ENCODE assay signal across 39 cellular contexts in the genomic region with DNA sequence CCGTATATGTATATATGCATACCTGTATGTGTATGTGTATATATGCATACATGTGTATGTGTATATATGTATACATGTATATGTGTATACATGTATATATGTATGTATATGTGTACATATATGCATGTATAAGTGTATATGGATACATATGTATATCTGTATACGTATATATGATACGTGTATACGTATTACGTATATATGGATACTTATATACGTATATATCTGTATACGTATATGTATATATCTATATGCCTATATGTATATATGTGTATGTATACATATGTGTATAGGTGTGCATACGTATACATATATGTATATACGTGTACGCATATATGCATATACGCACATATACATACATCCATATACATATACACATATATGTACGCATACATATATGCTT.
"Had no signal": no experiment of that assay in that cellular context is flagged by ENCODE, and none has a peak within 500 bp of the region (broad histone marks: within the 10 kb centered on the region; RNA-seq: fewer than 3 reads in every experiment).

No MANE protein-coding gene starts in this region.

- FAIRE-seq: astrocyte, bronchial epithelial cell had no signal

- H3K9me3 Mint-ChIP-seq: activated T-helper 17 cell treated with anti-CD3 and anti-CD28 coated beads, Interleukin-2, amount 50 U/mL, for 72 hours had no signal

- H3K36me3 ChIP-seq: adrenal gland, ascending aorta, brain microvascular endothelial cell, breast epithelium, cardiac muscle cell had no signal

- H3K4me1 ChIP-seq: adrenal gland, ascending aorta, body of pancreas, breast epithelium had no signal

- H3K4me3 Mint-ChIP-seq: activated naive CD4-positive, alpha-beta T cell treated with anti-CD3 and anti-CD28 coated beads for 36 hours; activated naive CD4-positive, alpha-beta T cell treated with anti-CD3 and anti-CD28 coated beads, Interleukin-2, amount 10 ng/mL, durations not matched to agents 7 days and 5 days; activated naive CD4-positive, alpha-beta T cell treated with anti-CD3 and anti-CD28 coated beads, Interleukin-2, amount 50 U/mL, for 24 hours; activated naive CD8-positive, alpha-beta T cell; activated naive CD8-positive, alpha-beta T cell treated with anti-CD3 and anti-CD28 coated beads for 36 hours; activated naive CD8-positive, alpha-beta T cell treated with anti-CD3 and anti-CD28 coated beads, Interleukin-2, amount 10 ng/mL, durations not matched to agents 7 days and 5 days; activated naive CD8-positive, alpha-beta T cell treated with anti-CD3 and anti-CD28 coated beads, Interleukin-2, amount 50 U/mL, for 24 hours; activated T-cell treated with anti-CD3 and anti-CD28 coated beads, Interleukin-2, amount 50 U/mL, for 24 hours; activated T-cell treated with anti-CD3 and anti-CD28 coated beads, Interleukin-2, amount 50 U/mL, for 4 hours; activated T-cell treated with anti-CD3 and anti-CD28 coated beads, Interleukin-2, amount 50 U/mL, for 72 hours; activated T-helper 1 cell treated with anti-CD3 and anti-CD28 coated beads, Interleukin-12 subunit alpha, Interleukin-12 subunit beta, Interleukin-2, Interleukin-4 antibody, amounts not matched to agents 30 ng/mL and 10 ng/mL and 1 ng/mL, durations not matched to agents 14 hours and 24 hours and 36 hours; activated T-helper 17 cell treated with anti-CD3 and anti-CD28 coated beads, Interleukin-2, amount 50 U/mL, for 72 hours; brain; central memory CD8-positive, alpha-beta T cell had no signal

- H3K36me3 Mint-ChIP-seq: activated naive CD4-positive, alpha-beta T cell treated with anti-CD3 and anti-CD28 coated beads, Interleukin-2, amount 10 ng/mL, durations not matched to agents 7 days and 5 days; activated naive CD4-positive, alpha-beta T cell treated with anti-CD3 and anti-CD28 coated beads, Interleukin-2, amount 50 U/mL, for 24 hours; activated naive CD8-positive, alpha-beta T cell; activated naive CD8-positive, alpha-beta T cell treated with anti-CD3 and anti-CD28 coated beads for 36 hours; activated naive CD8-positive, alpha-beta T cell treated with anti-CD3 and anti-CD28 coated beads, Interleukin-2, amount 10 ng/mL, durations not matched to agents 7 days and 5 days; brain had no signal

- H3K4me1 Mint-ChIP-seq: activated naive CD4-positive, alpha-beta T cell treated with anti-CD3 and anti-CD28 coated beads, Interleukin-2, amount 10 ng/mL, durations not matched to agents 7 days and 5 days; activated naive CD4-positive, alpha-beta T cell treated with anti-CD3 and anti-CD28 coated beads, Interleukin-2, amount 50 U/mL, for 24 hours; activated naive CD8-positive, alpha-beta T cell treated with anti-CD3 and anti-CD28 coated beads for 36 hours; activated naive CD8-positive, alpha-beta T cell treated with anti-CD3 and anti-CD28 coated beads, Interleukin-2, amount 10 ng/mL, durations not matched to agents 7 days and 5 days; activated naive CD8-positive, alpha-beta T cell treated with anti-CD3 and anti-CD28 coated beads, Interleukin-2, amount 50 U/mL, for 24 hours; activated T-helper 17 cell treated with anti-CD3 and anti-CD28 coated beads, Interleukin-2, amount 50 U/mL, for 72 hours; brain; central memory CD8-positive, alpha-beta T cell had no signal

- H3K27me3 Mint-ChIP-seq: activated naive CD4-positive, alpha-beta T cell treated with anti-CD3 and anti-CD28 coated beads, Interleukin-2, amount 10 ng/mL, durations not matched to agents 7 days and 5 days; activated naive CD4-positive, alpha-beta T cell treated with anti-CD3 and anti-CD28 coated beads, Interleukin-2, amount 50 U/mL, for 24 hours; activated naive CD8-positive, alpha-beta T cell; activated naive CD8-positive, alpha-beta T cell treated with anti-CD3 and anti-CD28 coated beads for 36 hours; activated naive CD8-positive, alpha-beta T cell treated with anti-CD3 and anti-CD28 coated beads, Interleukin-2, amount 10 ng/mL, durations not matched to agents 7 days and 5 days; activated naive CD8-positive, alpha-beta T cell treated with anti-CD3 and anti-CD28 coated beads, Interleukin-2, amount 50 U/mL, for 24 hours; activated T-cell treated with anti-CD3 and anti-CD28 coated beads, Interleukin-2, amount 50 U/mL, for 24 hours; activated T-helper 17 cell treated with anti-CD3 and anti-CD28 coated beads, Interleukin-2, amount 50 U/mL, for 72 hours; central memory CD8-positive, alpha-beta T cell had no signal

- DNase-seq: activated effector memory CD4-positive, alpha-beta T cell treated with anti-CD3 and anti-CD28 coated beads, Interleukin-2, amount 50 U/mL, for 16 hours; activated effector memory CD4-positive, alpha-beta T cell treated with Interleukin-2 at 50 U/mL for 16 hours; activated gamma-delta T cell; activated gamma-delta T cell treated with Interleukin-2 at 50 U/mL for 16 hours; activated naive CD4-positive, alpha-beta T cell; activated naive CD4-positive, alpha-beta T cell treated with anti-CD3 and anti-CD28 coated beads for 36 hours; activated naive CD4-positive, alpha-beta T cell treated with anti-CD3 and anti-CD28 coated beads, Interleukin-2, amount 10 ng/mL, durations not matched to agents 7 days and 5 days; activated naive CD4-positive, alpha-beta T cell treated with anti-CD3 and anti-CD28 coated beads, Interleukin-2, amount 50 U/mL, for 16 hours; activated naive CD4-positive, alpha-beta T cell treated with Interleukin-2 at 50 U/mL for 16 hours; activated naive CD8-positive, alpha-beta T cell treated with anti-CD3 and anti-CD28 coated beads for 36 hours; activated naive CD8-positive, alpha-beta T cell treated with anti-CD3 and anti-CD28 coated beads, Interleukin-2, amount 10 ng/mL, durations not matched to agents 7 days and 5 days; activated naive CD8-positive, alpha-beta T cell treated with anti-CD3 and anti-CD28 coated beads, Interleukin-2, amount 50 U/mL, for 24 hours; activated T-cell treated with anti-CD3 and anti-CD28 coated beads, Interleukin-2, amount 50 U/mL, for 24 hours; activated T-cell treated with anti-CD3 and anti-CD28 coated beads, Interleukin-2, amount 50 U/mL, for 4 hours; activated T-cell treated with anti-CD3 and anti-CD28 coated beads, Interleukin-2, amount 50 U/mL, for 48 hours; activated T-cell treated with anti-CD3 and anti-CD28 coated beads, Interleukin-2, amount 50 U/mL, for 72 hours; adrenal gland; amniotic stem cell; amygdala; anterior cingulate cortex; aorta; body of pancreas; brain microvascular endothelial cell; caudate nucleus; central memory CD4-positive, alpha-beta T cell; cerebellar nuclear complex had no signal

- H3K9me3 ChIP-seq: adrenal gland, ascending aorta, body of pancreas, breast epithelium had no signal

- H3K27ac Mint-ChIP-seq: activated naive CD4-positive, alpha-beta T cell treated with anti-CD3 and anti-CD28 coated beads for 36 hours; activated naive CD4-positive, alpha-beta T cell treated with anti-CD3 and anti-CD28 coated beads, Interleukin-2, amount 10 ng/mL, durations not matched to agents 7 days and 5 days; activated naive CD4-positive, alpha-beta T cell treated with anti-CD3 and anti-CD28 coated beads, Interleukin-2, amount 50 U/mL, for 24 hours; activated naive CD4-positive, alpha-beta T cell treated with anti-CD3 and anti-CD28 coated beads, Interleukin-2, amount 50 U/mL, for 72 hours; activated naive CD8-positive, alpha-beta T cell; activated naive CD8-positive, alpha-beta T cell treated with anti-CD3 and anti-CD28 coated beads for 36 hours; activated naive CD8-positive, alpha-beta T cell treated with anti-CD3 and anti-CD28 coated beads, Interleukin-2, amount 10 ng/mL, durations not matched to agents 7 days and 5 days; activated naive CD8-positive, alpha-beta T cell treated with anti-CD3 and anti-CD28 coated beads, Interleukin-2, amount 50 U/mL, for 24 hours; activated T-cell treated with anti-CD3 and anti-CD28 coated beads, Interleukin-2, amount 50 U/mL, for 24 hours; activated T-cell treated with anti-CD3 and anti-CD28 coated beads, Interleukin-2, amount 50 U/mL, for 72 hours; activated T-helper 1 cell treated with anti-CD3 and anti-CD28 coated beads, Interleukin-12 subunit alpha, Interleukin-12 subunit beta, Interleukin-2, Interleukin-4 antibody, amounts not matched to agents 30 ng/mL and 10 ng/mL and 1 ng/mL, durations not matched to agents 14 hours and 24 hours and 36 hours; activated T-helper 17 cell treated with anti-CD3 and anti-CD28 coated beads, Interleukin-2, amount 50 U/mL, for 72 hours; activated T-helper 2 cell treated with anti-CD3 and anti-CD28 coated beads, Interferon-gamma antibody, Interleukin-2, Interleukin-4, amounts not matched to agents 10 μg/mL and 5 μg/mL and 100 μg/mL, durations not matched to agents 14 hours and 24 hours and 36 hours; brain had no signal

- H3K27me3 ChIP-seq: adrenal gland, ascending aorta, body of pancreas, brain microvascular endothelial cell, breast epithelium, cardiac muscle cell had no signal

- H3K27ac ChIP-seq: adrenal gland, ascending aorta, body of pancreas, brain microvascular endothelial cell, breast epithelium, cardiac muscle cell had no signal

- H3K4me3 ChIP-seq: adrenal gland, ascending aorta, body of pancreas, breast epithelium, cardiac muscle cell had no signal

- ATAC-seq: activated naive CD4-positive, alpha-beta T cell treated with anti-CD3 and anti-CD28 coated beads, Interleukin-2, amount 50 U/mL, for 72 hours; activated naive CD8-positive, alpha-beta T cell treated with anti-CD3 and anti-CD28 coated beads, Interleukin-2, amount 50 U/mL, for 24 hours; activated T-cell treated with anti-CD3 and anti-CD28 coated beads, Interleukin-2, amount 50 U/mL, for 4 hours; activated T-cell treated with anti-CD3 and anti-CD28 coated beads, Interleukin-2, amount 50 U/mL, for 72 hours; activated T-helper 17 cell treated with anti-CD3 and anti-CD28 coated beads, Interleukin-2, amount 50 U/mL, for 72 hours; body of pancreas had no signal
